2 cellular contexts compared by ENCODE assay signal in the genomic region with DNA sequence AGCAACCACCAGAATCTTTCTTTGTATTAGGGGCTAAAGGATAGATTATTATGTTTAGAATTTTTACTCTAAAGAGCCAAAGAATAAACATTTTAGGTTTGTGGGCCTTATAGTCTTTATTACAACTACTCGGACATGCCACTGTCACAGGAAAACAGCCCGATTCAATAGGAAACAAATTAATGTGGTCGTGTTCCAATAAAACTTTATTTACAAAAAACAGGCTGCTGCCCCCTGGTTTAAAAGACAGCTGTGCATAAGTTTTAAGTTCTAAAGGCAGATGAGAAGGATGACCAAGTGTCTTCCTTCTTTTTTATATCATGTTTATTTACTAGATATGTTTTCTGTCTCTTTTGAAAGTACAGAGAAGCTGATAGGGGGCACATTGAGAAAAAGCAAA.
TF ChIP-seq lines count a peak whose summit lies in the region.

No MANE protein-coding gene starts in this region.

TF ChIP-seq in HepG2, 621 proteins besides CTCF, POLR2A, EP300 and RAD21 (continued from another document):
- no peak for TF ChIP-seq ZNF224 (CRISPR knock-in tag; IDR thresholded peaks at IDR 0.05)
- TF ChIP-seq, protein P1, sequence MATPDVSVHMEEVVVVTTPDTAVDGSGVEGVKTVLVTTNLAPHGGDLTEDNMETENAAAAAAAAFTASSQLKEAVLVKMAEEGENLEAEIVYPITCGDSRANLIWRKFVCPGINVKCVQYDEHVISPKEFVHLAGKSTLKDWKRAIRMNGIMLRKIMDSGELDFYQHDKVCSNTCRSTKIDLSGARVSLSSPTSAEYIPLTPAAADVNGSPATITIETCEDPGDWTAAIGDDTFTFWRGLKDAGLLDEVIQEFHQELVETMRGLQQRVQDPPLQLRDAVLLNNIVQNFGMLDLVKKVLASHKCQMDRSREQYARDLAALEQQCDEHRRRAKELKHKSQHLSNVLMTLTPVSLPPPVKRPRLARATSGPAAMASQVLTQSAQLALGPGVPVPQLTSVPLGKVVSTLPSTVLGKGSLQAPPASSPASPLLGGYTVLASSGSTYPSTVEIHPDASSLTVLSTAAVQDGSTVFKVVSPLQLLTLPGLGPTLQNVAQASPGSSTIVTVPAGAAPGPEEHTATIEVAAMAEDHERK (CRISPR knock-in tag; IDR thresholded peaks at IDR 0.05; ENCODE audit: low read depth), result no peak
- TF ChIP-seq, protein P2, sequence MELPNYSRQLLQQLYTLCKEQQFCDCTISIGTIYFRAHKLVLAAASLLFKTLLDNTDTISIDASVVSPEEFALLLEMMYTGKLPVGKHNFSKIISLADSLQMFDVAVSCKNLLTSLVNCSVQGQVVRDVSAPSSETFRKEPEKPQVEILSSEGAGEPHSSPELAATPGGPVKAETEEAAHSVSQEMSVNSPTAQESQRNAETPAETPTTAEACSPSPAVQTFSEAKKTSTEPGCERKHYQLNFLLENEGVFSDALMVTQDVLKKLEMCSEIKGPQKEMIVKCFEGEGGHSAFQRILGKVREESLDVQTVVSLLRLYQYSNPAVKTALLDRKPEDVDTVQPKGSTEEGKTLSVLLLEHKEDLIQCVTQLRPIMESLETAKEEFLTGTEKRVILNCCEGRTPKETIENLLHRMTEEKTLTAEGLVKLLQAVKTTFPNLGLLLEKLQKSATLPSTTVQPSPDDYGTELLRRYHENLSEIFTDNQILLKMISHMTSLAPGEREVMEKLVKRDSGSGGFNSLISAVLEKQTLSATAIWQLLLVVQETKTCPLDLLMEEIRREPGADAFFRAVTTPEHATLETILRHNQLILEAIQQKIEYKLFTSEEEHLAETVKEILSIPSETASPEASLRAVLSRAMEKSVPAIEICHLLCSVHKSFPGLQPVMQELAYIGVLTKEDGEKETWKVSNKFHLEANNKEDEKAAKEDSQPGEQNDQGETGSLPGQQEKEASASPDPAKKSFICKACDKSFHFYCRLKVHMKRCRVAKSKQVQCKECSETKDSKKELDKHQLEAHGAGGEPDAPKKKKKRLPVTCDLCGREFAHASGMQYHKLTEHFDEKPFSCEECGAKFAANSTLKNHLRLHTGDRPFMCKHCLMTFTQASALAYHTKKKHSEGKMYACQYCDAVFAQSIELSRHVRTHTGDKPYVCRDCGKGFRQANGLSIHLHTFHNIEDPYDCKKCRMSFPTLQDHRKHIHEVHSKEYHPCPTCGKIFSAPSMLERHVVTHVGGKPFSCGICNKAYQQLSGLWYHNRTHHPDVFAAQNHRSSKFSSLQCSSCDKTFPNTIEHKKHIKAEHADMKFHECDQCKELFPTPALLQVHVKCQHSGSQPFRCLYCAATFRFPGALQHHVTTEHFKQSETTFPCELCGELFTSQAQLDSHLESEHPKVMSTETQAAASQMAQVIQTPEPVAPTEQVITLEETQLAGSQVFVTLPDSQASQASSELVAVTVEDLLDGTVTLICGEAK (IDR thresholded peaks at IDR 0.05), result peak; percentile 66
- TF ChIP-seq, protein P2 (CRISPR knock-in tag; IDR thresholded peaks at IDR 0.05), result peak; percentile 98

TF ChIP-seq in K562, 482 proteins besides CTCF, POLR2A, EP300 and RAD21:
- TF ChIP-seq, protein P2 (IDR thresholded peaks at IDR 0.05), result peak; percentile 91
- TF ChIP-seq, protein P2 (CRISPR knock-in tag; IDR thresholded peaks at IDR 0.05), result peak; percentile 59; the same call in 1 of the 2 replicates
- no peak for TF ChIP-seq ZNF239 (CRISPR knock-in tag; IDR thresholded peaks at IDR 0.05)
- no peak for TF ChIP-seq BACH1 (tag; IDR thresholded peaks at IDR 0.05)
